11 cellular contexts compared by ENCODE assay signal in genomic region chr14:58746261-58746660, GRCh38.
DNase-seq lines count a peak whose midpoint lies in the region; ATAC-seq and TF ChIP-seq lines count a peak whose summit lies in the region.
"Had no signal": no experiment of that assay in that cellular context is flagged by ENCODE, and none has a peak within 500 bp of the region (broad histone marks: within the 10 kb centered on the region; RNA-seq: fewer than 3 reads in every experiment).

No MANE protein-coding gene starts in this region.

- in situ Hi-C loops in brain microvascular endothelial cell (cut with HindIII; ENCODE audit: low pct_ligation_motif_present, low sequenced_read_pairs): no loop called here

- ATAC-seq in activated CD4-positive, CD25-positive, alpha-beta regulatory T cell treated with anti-CD3 and anti-CD28 coated beads, Interleukin-2, amount 50 U/mL, for 24 hours: no peak
- ATAC-seq in left cardiac atrium (no peak), GM19324 (IDR thresholded peaks at IDR 0.05; ENCODE audit: low FRiP score, unreplicated experiment) (no peak)

- intact Hi-C loops in left cardiac atrium (cut with DNase I): no loop called here

- no peaks in the 10 kb centered on the region for H3K36me3 ChIP-seq in brain microvascular endothelial cell (replicated peaks)

- H3K4me3 ChIP-seq in AG10803 (ENCODE audit: low read length) (no peak overlapping the region), brain microvascular endothelial cell (ENCODE audit: low read depth, low read length) (no peak overlapping the region)

- H3K27ac ChIP-seq in brain microvascular endothelial cell: no peak overlapping the region

- DNase-seq in AG10803 (ENCODE audit: low read depth) (peak; percentile 70), LHCN-M2 (ENCODE audit: low read depth) (peak; percentile 76), brain microvascular endothelial cell (peak; percentile 56), lung microvascular endothelial cell (ENCODE audit: low read depth in 2 of 2) (peak; percentile 56 to 60), left cardiac atrium (no peak), NCI-H526 (lab: John Stamatoyannopoulos, UW) (no peak)
- DNase-seq: activated naive CD4-positive, alpha-beta T cell treated with anti-CD3 and anti-CD28 coated beads, Interleukin-2, amount 10 ng/mL, durations not matched to agents 7 days and 5 days; effector CD8-positive, alpha-beta T cell; immature natural killer cell had no signal

- no peak for TF ChIP-seq CTCF in AG10803 (conservative IDR thresholded peaks at IDR 0.05; ENCODE audit: low read length)
- no peak for TF ChIP-seq CTCF in brain microvascular endothelial cell (IDR thresholded peaks at IDR 0.05; ENCODE audit: low read depth, low read length, missing control alignments)

- no peaks in the 10 kb centered on the region for H3K27me3 ChIP-seq in brain microvascular endothelial cell (replicated peaks)

Comparison
In these comparisons a context has a peak if more than half of its experiments do, and no peak if none do; other contexts are left out.
1. DNase-seq: peak in AG10803 (single experiment), LHCN-M2 (single experiment), brain microvascular endothelial cell (single experiment) and lung microvascular endothelial cell (2 of 2); none in left cardiac atrium (single experiment) and NCI-H526 (0 of 2).